8 cellular contexts compared by ENCODE assay signal in the genomic region with DNA sequence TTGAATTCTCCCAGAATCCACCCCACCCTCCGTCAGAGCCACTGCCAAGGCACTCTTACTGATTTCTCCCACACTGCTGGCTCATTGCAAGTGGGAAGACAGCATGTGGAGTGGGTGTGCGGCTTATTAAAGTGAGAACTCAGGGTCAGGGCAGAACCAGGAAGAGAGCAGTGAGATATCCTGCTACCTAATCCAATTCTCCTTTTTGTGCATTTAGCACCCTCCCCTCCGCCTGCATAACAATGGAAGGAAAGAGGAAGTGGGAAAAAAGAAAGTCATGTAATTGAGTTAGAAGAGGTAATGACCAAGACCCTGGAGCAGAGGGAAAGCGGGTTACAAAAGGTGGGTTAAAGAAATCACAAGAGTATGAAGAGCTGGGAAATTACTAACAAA. TPM values are rescaled to one million over a fixed set of nuclear protein-coding genes. Genes with fewer than 3 reads are reported as not detected.
DNase-seq lines count a peak whose midpoint lies in the region; ATAC-seq and TF ChIP-seq lines count a peak whose summit lies in the region.

No MANE protein-coding gene starts in this region.

- peak overlapping the region; percentile 78 for H3K4me2 ChIP-seq in mammary epithelial cell (ENCODE audit: insufficient read depth, low read depth, low read length)

- H4K20me1 ChIP-seq in mammary epithelial cell (ENCODE audit: insufficient read depth, low read length), result no peaks in the 10 kb centered on the region

- H3K27ac ChIP-seq in mammary epithelial cell (ENCODE audit: insufficient read depth, low read depth, low read length) (peak overlapping the region; percentile 100), right lobe of liver (peak overlapping the region; percentile 47 to 81 (median 75))

- peaks cover 24% of the 10 kb centered on the region for H3K4me1 ChIP-seq in mammary epithelial cell (ENCODE audit: insufficient read depth, low read length)
- H3K4me1 ChIP-seq in right lobe of liver, result peaks cover 5 to 10% (median 8%) of the 10 kb centered on the region in 4 donors

- TF ChIP-seq CTCF in mammary epithelial cell (conservative IDR thresholded peaks at IDR 0.05 in 1 of 2, IDR thresholded peaks at IDR 0.05 in 1 of 2; ENCODE audit: extremely low read depth in 1 of 2, insufficient read depth in 1 of 2, low read depth in 1 of 2, low read length in 2 of 2) (no peak), right lobe of liver (IDR thresholded peaks at IDR 0.05) (no peak)

- no peaks in the 10 kb centered on the region for H3K79me2 ChIP-seq in mammary epithelial cell (ENCODE audit: insufficient read depth, low read length)

- H3K9me3 ChIP-seq in mammary epithelial cell (replicated peaks; ENCODE audit: insufficient read depth, low read length), result no peaks in the 10 kb centered on the region
- H3K9me3 ChIP-seq in right lobe of liver, result no peaks in the 10 kb centered on the region

- no peak for TF ChIP-seq POLR2A in right lobe of liver (IDR thresholded peaks at IDR 0.05)

- H3K27me3 ChIP-seq in mammary epithelial cell (ENCODE audit: insufficient read depth, low read length), result no peaks in the 10 kb centered on the region
- H3K27me3 ChIP-seq in right lobe of liver, result no peaks in the 10 kb centered on the region

- H3K36me3 ChIP-seq in mammary epithelial cell (ENCODE audit: insufficient read depth, low read length) (no peaks in the 10 kb centered on the region), right lobe of liver (no peaks in the 10 kb centered on the region)

- CTCF ChIA-PET in mammary epithelial cell (lab: Charles Lee; ENCODE audit: low non-redundant PET), result no interaction called here

- peak overlapping the region; percentile 91 for H3K9ac ChIP-seq in mammary epithelial cell (ENCODE audit: insufficient read depth, low read length)

- in situ Hi-C loops in mammary epithelial cell (cut with MboI; ENCODE audit: low sequenced_read_pairs in 2 of 2), result no loop called here

- H3K4me3 ChIP-seq in mammary epithelial cell (replicated peaks in 1 of 3; ENCODE audit: insufficient read depth in 1 of 3, low read depth in 2 of 3, low read length in 3 of 3) (no peak overlapping the region), right lobe of liver (no peak overlapping the region)

- dilution Hi-C loops in mammary epithelial cell (cut with HindIII; ENCODE audit: low sequenced_read_pairs), result no loop called here

- BruUV-seq in mammary epithelial cell (replicated peaks; lab: Mats Ljungman, UMichigan), result no TSS peak

- ATAC-seq in Right ventricle myocardium inferior (peak; percentile 50), right lobe of liver (peak; percentile 42 to 68 (median 52)), GM21786 (IDR thresholded peaks at IDR 0.05; ENCODE audit: unreplicated experiment) (no peak)

- intact Hi-C loops in Right ventricle myocardium inferior (cut with DNase I), result no loop called here
- intact Hi-C loops in cardiac septum (cut with DNase I), result no loop called here
- intact Hi-C loops in mammary epithelial cell (cut with micrococcal nuclease), result no loop called here
- intact Hi-C loops in right lobe of liver (cut with DNase I), result no loop called here

- DNase-seq in Right ventricle myocardium inferior (ENCODE audit: missing footprints), result no peak
- DNase-seq in cardiac septum (ENCODE audit: low spot score), result no peak
- DNase-seq in mammary epithelial cell, result peak; percentile 66
- no peak for DNase-seq in right lobe of liver
- DNase-seq in NCI-H2029 treated with DMSO at 0.1 percent for 48 hours (lab: John Stamatoyannopoulos, UW), result no peak
- no peak for DNase-seq in hippocampal formation (lab: John Stamatoyannopoulos, UW)
- DNase-seq in NCI-H748 (lab: John Stamatoyannopoulos, UW; ENCODE audit: unreplicated experiment), result no peak

- 19% methylated on average over 4 of the region's 4 CpGs for WGBS in mammary epithelial cell (ENCODE audit: low coverage, missing lambda C conversion rate)
- WGBS in right lobe of liver (ENCODE audit: insufficient coverage, low coverage, low lambda C conversion rate, missing lambda C conversion rate), result 33% methylated on average over 4 of the region's 4 CpGs

- H2AFZ ChIP-seq in mammary epithelial cell (ENCODE audit: low read depth, low read length), result peak overlapping the region; percentile 91

RNA-seq across cellular contexts. Expression of gene PIK3CB, which starts 27.8 kb away (rescaled TPM):
- 30.9 TPM for total RNA-seq in Right ventricle myocardium inferior
- total RNA-seq in cardiac septum, result 26.1 TPM
- total RNA-seq in mammary epithelial cell, result 10 to 100 TPM; 14.5 to 27.2 TPM
- polyA plus RNA-seq in mammary epithelial cell, result 12.4 TPM
- polyA minus RNA-seq in mammary epithelial cell, result 34.1 TPM
- total RNA-seq in right lobe of liver, result 10 to 100 TPM; 12.1 to 20.9 (median 14.6) TPM
